ENCODE assay signal across 11 cellular contexts in the genomic region with DNA sequence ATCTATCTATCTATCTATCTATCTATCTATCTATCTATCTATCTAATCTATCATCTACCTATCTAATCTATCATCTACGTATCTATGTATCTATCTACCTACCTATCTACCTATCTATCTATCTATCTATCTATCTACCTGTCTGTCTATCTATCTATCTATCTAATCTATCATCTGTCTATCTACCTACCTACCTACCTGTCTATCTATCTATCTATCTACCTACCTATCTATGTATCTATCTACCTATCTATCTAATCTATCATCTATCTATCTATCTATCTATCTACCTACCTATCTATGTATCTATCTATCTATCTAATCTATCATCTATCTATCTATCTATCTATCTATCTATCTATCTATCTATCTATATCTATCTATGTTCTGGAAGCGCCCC. TPM values are rescaled to one million over a fixed set of nuclear protein-coding genes. Genes with fewer than 3 reads are reported as not detected.
"Had no signal": no experiment of that assay in that cellular context is flagged by ENCODE, and none has a peak within 500 bp of the region (broad histone marks: within the 10 kb centered on the region; RNA-seq: fewer than 3 reads in every experiment).

No MANE protein-coding gene starts in this region.

RNA-seq across cellular contexts. Expression of a gene that starts 8.0 kb away (rescaled TPM):
- total RNA-seq: activated B cell treated with CpG ODN at 0.5 μM for 24 hours had no signal

RNA-seq across cellular contexts. Expression of a gene that starts 29.7 kb away (rescaled TPM):
- total RNA-seq: activated CD4-positive, alpha-beta memory T cell treated with anti-CD3 and anti-CD28 coated beads for 36 hours; activated CD4-positive, alpha-beta memory T cell treated with anti-CD3 and anti-CD28 coated beads, Interleukin-2, amount 10 ng/mL, durations not matched to agents 7 days and 5 days; activated CD4-positive, alpha-beta T cell treated with anti-CD3 and anti-CD28 coated beads for 36 hours; activated CD4-positive, alpha-beta T cell treated with anti-CD3 and anti-CD28 coated beads, Interleukin-2, amount 10 ng/mL, durations not matched to agents 24 days and 14 days; activated CD8-positive, alpha-beta memory T cell treated with anti-CD3 and anti-CD28 coated beads for 36 hours; activated CD8-positive, alpha-beta T cell treated with anti-CD3 and anti-CD28 coated beads for 36 hours; T-cell; T-helper 1 cell treated with Interleukin-12 subunit alpha and Interleukin-12 subunit beta and Interleukin-4 antibody, amounts not matched to agents 30 ng/mL and 1 ng/mL, for 36 hours; T-helper 17 cell; T-helper 2 cell treated with Interferon-gamma antibody and Interleukin-4, amounts not matched to agents 100 ng/mL and 5 ng/mL, for 36 hours had no signal
